Comparison of ENCODE assay signal across 2 cellular contexts in the genomic region with DNA sequence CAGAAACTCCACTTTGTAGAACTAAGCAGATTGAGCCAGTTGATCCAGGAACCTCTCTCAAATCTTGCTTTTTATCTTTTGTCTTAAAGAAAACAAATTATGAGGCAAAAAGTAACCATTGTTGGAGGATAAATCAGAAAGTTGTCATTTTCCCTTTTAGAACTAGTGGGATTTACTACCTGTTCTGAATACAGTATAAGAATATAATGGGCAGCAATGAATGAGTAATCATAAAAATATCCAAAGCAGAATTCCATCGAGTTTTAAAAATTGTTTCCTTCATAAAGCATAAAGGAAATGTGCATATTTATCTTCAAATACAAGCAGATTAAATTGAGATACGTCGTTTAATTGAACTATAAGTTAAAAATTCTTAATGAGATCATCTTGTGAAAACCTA.
TF ChIP-seq lines count a peak whose summit lies in the region.

No MANE protein-coding gene starts in this region.

TF ChIP-seq in SK-N-SH, 30 proteins besides CTCF, POLR2A, EP300 and RAD21:
- TF ChIP-seq FOXJ3 (CRISPR knock-in tag; IDR thresholded peaks at IDR 0.05), result no peak
- TF ChIP-seq, protein P1, sequence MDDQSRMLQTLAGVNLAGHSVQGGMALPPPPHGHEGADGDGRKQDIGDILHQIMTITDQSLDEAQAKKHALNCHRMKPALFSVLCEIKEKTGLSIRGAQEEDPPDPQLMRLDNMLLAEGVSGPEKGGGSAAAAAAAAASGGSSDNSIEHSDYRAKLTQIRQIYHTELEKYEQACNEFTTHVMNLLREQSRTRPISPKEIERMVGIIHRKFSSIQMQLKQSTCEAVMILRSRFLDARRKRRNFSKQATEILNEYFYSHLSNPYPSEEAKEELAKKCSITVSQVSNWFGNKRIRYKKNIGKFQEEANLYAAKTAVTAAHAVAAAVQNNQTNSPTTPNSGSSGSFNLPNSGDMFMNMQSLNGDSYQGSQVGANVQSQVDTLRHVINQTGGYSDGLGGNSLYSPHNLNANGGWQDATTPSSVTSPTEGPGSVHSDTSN (IDR thresholded peaks at IDR 0.05), result peak; percentile 12; the same call in 1 of the 2 replicates
- TF ChIP-seq, protein P2, sequence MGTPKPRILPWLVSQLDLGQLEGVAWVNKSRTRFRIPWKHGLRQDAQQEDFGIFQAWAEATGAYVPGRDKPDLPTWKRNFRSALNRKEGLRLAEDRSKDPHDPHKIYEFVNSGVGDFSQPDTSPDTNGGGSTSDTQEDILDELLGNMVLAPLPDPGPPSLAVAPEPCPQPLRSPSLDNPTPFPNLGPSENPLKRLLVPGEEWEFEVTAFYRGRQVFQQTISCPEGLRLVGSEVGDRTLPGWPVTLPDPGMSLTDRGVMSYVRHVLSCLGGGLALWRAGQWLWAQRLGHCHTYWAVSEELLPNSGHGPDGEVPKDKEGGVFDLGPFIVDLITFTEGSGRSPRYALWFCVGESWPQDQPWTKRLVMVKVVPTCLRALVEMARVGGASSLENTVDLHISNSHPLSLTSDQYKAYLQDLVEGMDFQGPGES (IDR thresholded peaks at IDR 0.05; ENCODE audit: low read depth, low read length), result no peak
- TF ChIP-seq, protein P3, sequence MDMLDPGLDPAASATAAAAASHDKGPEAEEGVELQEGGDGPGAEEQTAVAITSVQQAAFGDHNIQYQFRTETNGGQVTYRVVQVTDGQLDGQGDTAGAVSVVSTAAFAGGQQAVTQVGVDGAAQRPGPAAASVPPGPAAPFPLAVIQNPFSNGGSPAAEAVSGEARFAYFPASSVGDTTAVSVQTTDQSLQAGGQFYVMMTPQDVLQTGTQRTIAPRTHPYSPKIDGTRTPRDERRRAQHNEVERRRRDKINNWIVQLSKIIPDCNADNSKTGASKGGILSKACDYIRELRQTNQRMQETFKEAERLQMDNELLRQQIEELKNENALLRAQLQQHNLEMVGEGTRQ (IDR thresholded peaks at IDR 0.05; ENCODE audit: borderline replicate concordance, low read depth, low read length), result no peak
- TF ChIP-seq TCF12 (IDR thresholded peaks at IDR 0.05), result no peak
- TF ChIP-seq SMC3 (IDR thresholded peaks at IDR 0.05; ENCODE audit: low read depth, low read length), result no peak

TF ChIP-seq in endothelial cell of umbilical vein, 7 proteins besides CTCF, POLR2A, EP300 and RAD21:
- TF ChIP-seq EZH2 (IDR thresholded peaks at IDR 0.05; ENCODE audit: borderline replicate concordance, low read depth, low read length, severe bottlenecking), result no peak
- peak; percentile 12 for TF ChIP-seq FOS (IDR thresholded peaks at IDR 0.05; ENCODE audit: borderline replicate concordance, insufficient read depth, low read length)
